In genomic region chr11:12692238-12693074, GRCh38 we compare ENCODE assay signal across 8 cellular contexts. TPM values are rescaled to one million over a fixed set of nuclear protein-coding genes. Genes with fewer than 3 reads are reported as not detected.
DNase-seq lines count a peak whose midpoint lies in the region; ATAC-seq, FAIRE-seq and TF ChIP-seq lines count a peak whose summit lies in the region.

No MANE protein-coding gene starts in this region.

- TF ChIP-seq CTCF in brain microvascular endothelial cell (IDR thresholded peaks at IDR 0.05; ENCODE audit: low read depth, low read length, missing control alignments) (peak; percentile 10), kidney (IDR thresholded peaks at IDR 0.05; ENCODE audit: borderline replicate concordance, extremely low read depth, insufficient read depth) (no peak)

- no peak for FAIRE-seq in kidney (lab: Jason Lieb, UNC)

- peaks cover 85% of the 10 kb centered on the region for H3K79me2 ChIP-seq in ACC112 (ENCODE audit: control insufficient read depth, insufficient read depth, low read length, unreplicated experiment)

- no peak overlapping the region for H3K4me3 Mint-ChIP-seq in CD8-positive, alpha-beta memory T cell
- H3K4me3 Mint-ChIP-seq in activated T-cell treated with anti-CD3 and anti-CD28 coated beads, Interleukin-2, amount 50 U/mL, for 72 hours, result no peak overlapping the region

- H3K4me1 ChIP-seq in ACC112 (ENCODE audit: control insufficient read depth, insufficient read depth, low read length, unreplicated experiment) (peaks cover 89% of the 10 kb centered on the region), kidney (ENCODE audit: control insufficient read depth in 1 of 2, insufficient read depth in 1 of 2, low read depth in 1 of 2, low read length in 2 of 2) (peaks cover 59 to 90% of the 10 kb centered on the region in 2 donors)
- no peaks in the 10 kb centered on the region for H3K4me1 ChIP-seq in CD8-positive, alpha-beta memory T cell (ENCODE audit: insufficient read depth, low read length)

- DNase-seq in NCI-H1105 (lab: John Stamatoyannopoulos, UW) (peak; percentile 62), brain microvascular endothelial cell (peak; percentile 90), kidney (peak; percentile 97), NOMO-1 (lab: John Stamatoyannopoulos, UW; ENCODE audit: unreplicated experiment in 2 of 2) (no peak)
- no peak for DNase-seq in CD8-positive, alpha-beta memory T cell
- DNase-seq in activated T-cell treated with anti-CD3 and anti-CD28 coated beads, Interleukin-2, amount 50 U/mL, for 72 hours, result no peak

- H3K9me3 Mint-ChIP-seq in CD8-positive, alpha-beta memory T cell, result peaks cover 0 to 9% (median 0%) of the 10 kb centered on the region in 5 donors
- no peaks in the 10 kb centered on the region for H3K9me3 Mint-ChIP-seq in activated T-cell treated with anti-CD3 and anti-CD28 coated beads, Interleukin-2, amount 50 U/mL, for 72 hours

- intact Hi-C loops in kidney (cut with DNase I), result no loop called here

- no peaks in the 10 kb centered on the region for H3K9me3 ChIP-seq in kidney (ENCODE audit: control insufficient read depth in 1 of 2, low read length in 2 of 2)
- no peaks in the 10 kb centered on the region for H3K9me3 ChIP-seq in CD8-positive, alpha-beta memory T cell (ENCODE audit: low read length)

- H3K36me3 ChIP-seq in ACC112 (ENCODE audit: insufficient read depth, low read length) (no peaks in the 10 kb centered on the region), brain microvascular endothelial cell (replicated peaks) (no peaks in the 10 kb centered on the region), kidney (ENCODE audit: control insufficient read depth in 1 of 2, insufficient read depth in 2 of 2, low read length in 2 of 2) (no peaks in the 10 kb centered on the region)
- no peaks in the 10 kb centered on the region for H3K36me3 ChIP-seq in CD8-positive, alpha-beta memory T cell (ENCODE audit: insufficient read depth, low read length)

- peaks cover 46 to 78% of the 10 kb centered on the region in 2 donors for H3K27me3 Mint-ChIP-seq in CD8-positive, alpha-beta memory T cell
- peaks cover 82% of the 10 kb centered on the region for H3K27me3 Mint-ChIP-seq in activated T-cell treated with anti-CD3 and anti-CD28 coated beads, Interleukin-2, amount 50 U/mL, for 72 hours (ENCODE audit: low read depth)

- H3K27ac Mint-ChIP-seq in CD8-positive, alpha-beta memory T cell, result no peak overlapping the region
- H3K27ac Mint-ChIP-seq in activated T-cell treated with anti-CD3 and anti-CD28 coated beads, Interleukin-2, amount 50 U/mL, for 72 hours, result no peak overlapping the region

- CTCF ChIA-PET in CD8-positive, alpha-beta memory T cell (lab: Charles Lee), result no interaction called here

- POLR2A ChIA-PET in CD8-positive, alpha-beta memory T cell (lab: Charles Lee), result no interaction called here

- peak overlapping the region; percentile 69 for H2AFZ ChIP-seq in ACC112 (ENCODE audit: low read length, unreplicated experiment)

- H3K36me3 Mint-ChIP-seq in CD8-positive, alpha-beta memory T cell, result no peaks in the 10 kb centered on the region
- no peaks in the 10 kb centered on the region for H3K36me3 Mint-ChIP-seq in activated T-cell treated with anti-CD3 and anti-CD28 coated beads, Interleukin-2, amount 50 U/mL, for 72 hours (ENCODE audit: insufficient read depth in 2 of 2)

- no peaks in the 10 kb centered on the region for H3K4me1 Mint-ChIP-seq in CD8-positive, alpha-beta memory T cell
- H3K4me1 Mint-ChIP-seq in activated T-cell treated with anti-CD3 and anti-CD28 coated beads, Interleukin-2, amount 50 U/mL, for 72 hours (ENCODE audit: low read depth), result peaks cover 13% of the 10 kb centered on the region

- peak overlapping the region; percentile 13 to 32 for H3K9ac ChIP-seq in kidney (ENCODE audit: low read length in 2 of 2)

- H3K4me3 ChIP-seq in ACC112 (ENCODE audit: low read depth, low read length), result peak overlapping the region; percentile 53
- peak overlapping the region; percentile 18 for H3K4me3 ChIP-seq in brain microvascular endothelial cell (ENCODE audit: low read depth, low read length)
- H3K4me3 ChIP-seq in kidney (ENCODE audit: low read length in 2 of 2), result peak overlapping the region in 1 of 2 donors; percentile 23
- H3K4me3 ChIP-seq in skin epidermis, result no peak overlapping the region
- no peak overlapping the region for H3K4me3 ChIP-seq in CD8-positive, alpha-beta memory T cell (ENCODE audit: low read length)

- in situ Hi-C loops in brain microvascular endothelial cell (cut with HindIII; ENCODE audit: low pct_ligation_motif_present, low sequenced_read_pairs), result no loop called here

- H3K27me3 ChIP-seq in ACC112 (ENCODE audit: insufficient read depth, low read length), result no peaks in the 10 kb centered on the region
- no peaks in the 10 kb centered on the region for H3K27me3 ChIP-seq in brain microvascular endothelial cell (replicated peaks)
- peaks cover 8% of the 10 kb centered on the region for H3K27me3 ChIP-seq in CD8-positive, alpha-beta memory T cell (ENCODE audit: insufficient read depth, low read length, poor library complexity, severe bottlenecking)

- no peak for ATAC-seq in activated T-cell treated with anti-CD3 and anti-CD28 coated beads, Interleukin-2, amount 50 U/mL, for 72 hours (replicated peaks in 1 of 2)

- H3K27ac ChIP-seq in ACC112 (ENCODE audit: low read depth, low read length) (peak overlapping the region; percentile 98), brain microvascular endothelial cell (peak overlapping the region; percentile 93), kidney (ENCODE audit: low read depth in 2 of 2, low read length in 2 of 2) (peak overlapping the region; percentile 84 to 90), skin epidermis (peak overlapping the region in 18 of 21 experiments; percentile 1 to 93 (median 69))
- H3K27ac ChIP-seq in CD8-positive, alpha-beta memory T cell (ENCODE audit: low read depth, low read length), result no peak overlapping the region

RNA-seq across cellular contexts. Expression of gene TEAD1, which starts 18.2 kb away (rescaled TPM):
- 77.2 TPM for total RNA-seq in kidney
- 7.6 TPM for polyA plus RNA-seq in kidney (ENCODE audit: insufficient read depth, low read depth, low replicate concordance)
- under 1 TPM; 0.59 to 0.89 TPM for total RNA-seq in CD8-positive, alpha-beta memory T cell
- polyA plus RNA-seq in CD8-positive, alpha-beta memory T cell, result not detected
- under 1 TPM; 0.31 to 0.35 TPM for total RNA-seq in activated T-cell treated with anti-CD3 and anti-CD28 coated beads, Interleukin-2, amount 50 U/mL, for 72 hours

Comparison
In these comparisons a context has a peak if more than half of its experiments do, and no peak if none do; other contexts are left out.
1. H3K4me3 ChIP-seq: peak in ACC112 (single experiment) and brain microvascular endothelial cell (single experiment); none in skin epidermis (0 of 7) and CD8-positive, alpha-beta memory T cell (single experiment).
2. DNase-seq: peak in NCI-H1105 (single experiment), brain microvascular endothelial cell (single experiment) and kidney (single experiment); none in CD8-positive, alpha-beta memory T cell (0 of 5), activated T-cell treated with anti-CD3 and anti-CD28 coated beads, Interleukin-2, amount 50 U/mL, for 72 hours (0 of 2) and NOMO-1 (0 of 2).
3. RNA of gene TEAD1, which starts 18.2 kb away (total RNA-seq): 77.2 TPM in kidney (single experiment); 0.59 to 0.89 TPM in CD8-positive, alpha-beta memory T cell and 0.31 to 0.35 TPM in activated T-cell treated with anti-CD3 and anti-CD28 coated beads, Interleukin-2, amount 50 U/mL, for 72 hours; every median in the first group is over 10 times any median in the second.